16 cellular contexts compared by ENCODE assay signal in the genomic region with DNA sequence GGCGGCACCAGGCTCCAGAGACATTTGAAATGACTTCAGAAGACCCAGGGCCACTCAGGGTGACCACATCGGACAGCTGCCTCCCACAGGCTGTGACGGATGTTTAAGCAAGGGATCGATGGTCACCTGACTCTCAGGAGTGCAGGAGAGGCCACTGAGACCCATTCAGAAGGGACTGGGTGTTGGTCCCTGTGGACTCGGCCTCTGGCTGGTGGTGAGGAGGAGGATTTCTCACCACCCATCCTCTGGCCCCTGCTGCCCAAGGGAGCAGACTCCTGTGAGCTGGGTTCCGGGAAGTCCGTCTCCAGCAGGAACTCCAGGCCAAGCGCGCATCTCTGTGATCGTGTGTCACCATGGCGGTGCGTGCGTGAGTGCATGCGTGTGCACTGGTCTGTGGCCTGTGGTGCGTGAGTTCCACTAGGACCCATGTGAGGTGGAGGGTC. TPM values are rescaled to one million over a fixed set of nuclear protein-coding genes. Genes with fewer than 3 reads are reported as not detected.
DNase-seq lines count a peak whose midpoint lies in the region; ATAC-seq and TF ChIP-seq lines count a peak whose summit lies in the region.
"Had no signal": no experiment of that assay in that cellular context is flagged by ENCODE, and none has a peak within 500 bp of the region (broad histone marks: within the 10 kb centered on the region; RNA-seq: fewer than 3 reads in every experiment).

No MANE protein-coding gene starts in this region.

- H3K4me1 ChIP-seq in right atrium auricular region: no peaks in the 10 kb centered on the region
- H3K4me1 ChIP-seq: body of pancreas, testis had no signal

- TF ChIP-seq POLR2A in GM18505 (IDR thresholded peaks at IDR 0.05; ENCODE audit: borderline replicate concordance, extremely low read depth, insufficient read depth, insufficient read length): no peak

- no peak for ATAC-seq in GM18505 (IDR thresholded peaks at IDR 0.05; ENCODE audit: unreplicated experiment)
- ATAC-seq: body of pancreas, esophagus mucosa had no signal

- H3K9me3 ChIP-seq in right atrium auricular region: no peaks in the 10 kb centered on the region
- H3K9me3 ChIP-seq: body of pancreas, testis had no signal

- H3K27me3 ChIP-seq in right atrium auricular region: no peaks in the 10 kb centered on the region
- H3K27me3 ChIP-seq: body of pancreas, testis had no signal

- TF ChIP-seq CTCF in right atrium auricular region (IDR thresholded peaks at IDR 0.05): no peak

- DNase-seq in activated effector memory CD4-positive, alpha-beta T cell treated with anti-CD3 and anti-CD28 coated beads, Interleukin-2, amount 50 U/mL, for 16 hours: peak; percentile 47
- DNase-seq in activated effector memory CD4-positive, alpha-beta T cell treated with Interleukin-2 at 50 U/mL for 16 hours: no peak
- DNase-seq in HuH-7 (ENCODE audit: low spot score) (peak; percentile 5), right atrium auricular region (ENCODE audit: low spot score) (peak; percentile 52), posterior cingulate gyrus (peak in 6 of 10 donors; percentile 3 to 79 (median 35)), DMS53 treated with DMSO at 0.1 percent for 48 hours (lab: John Stamatoyannopoulos, UW; ENCODE audit: unreplicated experiment) (no peak), glomerular visceral epithelial cell (ENCODE audit: extremely low spot score) (no peak)
- DNase-seq: dermis blood vessel endothelial cell, HFFc6, Kasumi-1, NCI-H1436, testis had no signal

- peaks cover 6% of the 10 kb centered on the region for H3K36me3 ChIP-seq in right atrium auricular region

- intact Hi-C loops in posterior cingulate gyrus (cut with DNase I): no loop called here

- no peak overlapping the region for H3K27ac ChIP-seq in right atrium auricular region
- H3K27ac ChIP-seq: body of pancreas, skin epidermis, testis had no signal

- no peak overlapping the region for H3K4me3 ChIP-seq in right atrium auricular region
- H3K4me3 ChIP-seq: body of pancreas, skin epidermis, testis had no signal

RNA-seq across cellular contexts. Expression of gene NPEPL1, which starts 25.5 kb away (rescaled TPM):
- total RNA-seq in right atrium auricular region: 10 to 100 TPM; 12.2 to 14.1 TPM

Comparison
In these comparisons a context has a peak if more than half of its experiments do, and no peak if none do; other contexts are left out.
1. DNase-seq: peak in activated effector memory CD4-positive, alpha-beta T cell treated with anti-CD3 and anti-CD28 coated beads, Interleukin-2, amount 50 U/mL, for 16 hours (single experiment), HuH-7 (single experiment), right atrium auricular region (single experiment) and posterior cingulate gyrus (6 of 10); none in activated effector memory CD4-positive, alpha-beta T cell treated with Interleukin-2 at 50 U/mL for 16 hours (single experiment), DMS53 treated with DMSO at 0.1 percent for 48 hours (single experiment) and glomerular visceral epithelial cell (single experiment).